ENCODE assay signal across 10 cellular contexts in genomic region chr15:36428102-36428845, GRCh38.
A peak's percentile ranks its signal among the peaks of the same experiment; 100 is the strongest.
DNase-seq lines count a peak whose midpoint lies in the region; ATAC-seq lines count a peak whose summit lies in the region.
"Had no signal": no experiment of that assay in that cellular context is flagged by ENCODE, and none has a peak within 500 bp of the region (broad histone marks: within the 10 kb centered on the region; RNA-seq: fewer than 3 reads in every experiment).

No MANE protein-coding gene starts in this region.

- no peak for ATAC-seq in GM21717 (IDR thresholded peaks at IDR 0.05; ENCODE audit: unreplicated experiment)
- no peak for ATAC-seq in HG03097 (IDR thresholded peaks at IDR 0.05; ENCODE audit: low FRiP score, unreplicated experiment)
- no peak for ATAC-seq in GM19397 (IDR thresholded peaks at IDR 0.05; ENCODE audit: unreplicated experiment)

- peak overlapping the region; percentile 53; the same call in 1 of the 2 replicates for H3K27ac ChIP-seq in HUES6 (ENCODE audit: low read depth, low read length)
- H3K27ac ChIP-seq: cardiac muscle cell had no signal

- H3K36me3 ChIP-seq in HUES6 (ENCODE audit: control insufficient read depth, insufficient read depth, low read length): no peaks in the 10 kb centered on the region
- H3K36me3 ChIP-seq: cardiac muscle cell had no signal

- no peaks in the 10 kb centered on the region for H3K9me3 ChIP-seq in HUES6 (ENCODE audit: control insufficient read depth, insufficient read depth, low read depth, low read length)

- H3K27me3 ChIP-seq in HUES6 (ENCODE audit: control insufficient read depth, insufficient read depth, low read length): no peaks in the 10 kb centered on the region
- H3K27me3 ChIP-seq: cardiac muscle cell had no signal

- no peak overlapping the region for H3K9ac ChIP-seq in HUES6 (ENCODE audit: low read length)

- peaks cover 25% of the 10 kb centered on the region for H3K4me1 ChIP-seq in HUES6 (ENCODE audit: control insufficient read depth, insufficient read depth, low read length)

- peak; percentile 95 for DNase-seq in AG08395 (ENCODE audit: low spot score)
- peak; percentile 98 for DNase-seq in amniotic stem cell (lab: John Stamatoyannopoulos, UW)
- peak; percentile 97 for DNase-seq in islet precursor cell
- DNase-seq in NCI-H526 (lab: John Stamatoyannopoulos, UW): no peak
- DNase-seq: DMS153 had no signal

- H3K4me3 ChIP-seq in HUES6 (ENCODE audit: low read depth, low read length): no peak overlapping the region
- H3K4me3 ChIP-seq: cardiac muscle cell had no signal

Comparison
In these comparisons a context has a peak if more than half of its experiments do, and no peak if none do; other contexts are left out.
1. DNase-seq: peak in AG08395 (single experiment), amniotic stem cell (single experiment) and islet precursor cell (single experiment); none in NCI-H526 (0 of 2).